In the genomic region with DNA sequence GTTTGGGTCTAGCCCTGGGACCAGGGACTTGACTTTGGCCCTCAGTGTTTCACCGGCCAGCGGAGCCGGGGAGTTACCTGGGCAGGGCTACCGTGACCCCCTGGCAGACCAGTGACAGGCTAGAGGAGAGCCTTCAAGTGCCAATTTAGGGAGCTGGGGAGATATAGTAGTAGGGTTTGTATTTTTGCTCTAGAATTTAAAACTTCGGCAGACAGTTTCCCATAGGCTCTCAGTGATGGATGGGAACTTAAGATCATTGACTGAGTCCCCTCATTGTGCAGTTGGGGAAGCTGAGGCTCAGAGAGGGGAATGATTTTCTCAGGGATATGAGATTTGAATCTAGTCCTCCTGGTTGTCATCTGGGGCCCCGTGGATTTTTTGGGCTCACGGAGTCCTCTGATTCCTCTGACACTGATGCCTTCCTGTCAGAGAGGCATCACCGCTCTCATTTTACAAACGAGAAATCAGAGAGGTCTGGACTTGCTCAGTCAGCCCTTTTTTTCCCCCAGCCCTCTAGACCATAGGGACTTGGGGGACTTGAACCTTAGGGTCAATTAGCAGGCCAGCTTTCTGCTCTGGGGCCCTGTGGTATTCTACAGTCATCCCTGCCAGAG, we compare ENCODE assay signal across 8 cellular contexts. TPM values are rescaled to one million over a fixed set of nuclear protein-coding genes. Genes with fewer than 3 reads are reported as not detected.
A peak's percentile ranks its signal among the peaks of the same experiment; 100 is the strongest.
DNase-seq lines count a peak whose midpoint lies in the region; ATAC-seq and TF ChIP-seq lines count a peak whose summit lies in the region.

No MANE protein-coding gene starts in this region.

- peak overlapping the region; percentile 76 for H3K4me3 Mint-ChIP-seq in activated naive CD4-positive, alpha-beta T cell treated with anti-CD3 and anti-CD28 coated beads for 36 hours
- peak overlapping the region; percentile 81 for H3K4me3 Mint-ChIP-seq in activated CD4-positive, alpha-beta memory T cell treated with anti-CD3 and anti-CD28 coated beads, Interleukin-2, amount 10 ng/mL, durations not matched to agents 7 days and 5 days

- TF ChIP-seq POLR2A in right lobe of liver (IDR thresholded peaks at IDR 0.05) = no peak

- H3K4me3 ChIP-seq in right lobe of liver (peak overlapping the region; percentile 57 to 59 (median 57)), tibial artery (peak overlapping the region; percentile 61 to 62)

- DNase-seq in activated naive CD4-positive, alpha-beta T cell treated with anti-CD3 and anti-CD28 coated beads for 36 hours = no peak
- no peak for DNase-seq in activated naive CD4-positive, alpha-beta T cell treated with Interleukin-2 at 50 U/mL for 16 hours
- no peak for DNase-seq in activated CD4-positive, alpha-beta memory T cell treated with anti-CD3 and anti-CD28 coated beads, Interleukin-2, amount 10 ng/mL, durations not matched to agents 7 days and 5 days
- no peak for DNase-seq in right lobe of liver
- no peak for DNase-seq in tibial artery
- DNase-seq in NCI-H1694 (lab: John Stamatoyannopoulos, UW) = no peak
- DNase-seq in activated effector memory CD4-positive, alpha-beta T cell treated with anti-CD3 and anti-CD28 coated beads, Interleukin-2, amount 50 U/mL, for 16 hours = no peak

- H3K27me3 Mint-ChIP-seq in activated naive CD4-positive, alpha-beta T cell treated with anti-CD3 and anti-CD28 coated beads for 36 hours (ENCODE audit: low read depth) = peaks cover 2% of the 10 kb centered on the region
- H3K27me3 Mint-ChIP-seq in activated CD4-positive, alpha-beta memory T cell treated with anti-CD3 and anti-CD28 coated beads, Interleukin-2, amount 10 ng/mL, durations not matched to agents 7 days and 5 days = peaks cover 38% of the 10 kb centered on the region

- H3K27me3 ChIP-seq in right lobe of liver = no peaks in the 10 kb centered on the region
- no peaks in the 10 kb centered on the region for H3K27me3 ChIP-seq in tibial artery

- H3K27ac Mint-ChIP-seq in activated naive CD4-positive, alpha-beta T cell treated with anti-CD3 and anti-CD28 coated beads for 36 hours = no peak overlapping the region
- no peak overlapping the region for H3K27ac Mint-ChIP-seq in activated CD4-positive, alpha-beta memory T cell treated with anti-CD3 and anti-CD28 coated beads, Interleukin-2, amount 10 ng/mL, durations not matched to agents 7 days and 5 days

- WGBS in right lobe of liver (ENCODE audit: insufficient coverage, low coverage, low lambda C conversion rate, missing lambda C conversion rate) = 14% methylated on average over 8 of the region's 9 CpGs

- CTCF ChIA-PET in activated naive CD4-positive, alpha-beta T cell treated with anti-CD3 and anti-CD28 coated beads for 36 hours (lab: Charles Lee) = interaction anchor here (0.6 to 2.7 kb wide), 30 partner anchors 10 to 416 kb away, joined by 3 to 23 read pairs (median 5); partner anchors contain the start of genes CYB5RL, MRPL37, SSBP3 and TTC22
- CTCF ChIA-PET in activated CD4-positive, alpha-beta memory T cell treated with anti-CD3 and anti-CD28 coated beads, Interleukin-2, amount 10 ng/mL, durations not matched to agents 7 days and 5 days (lab: Charles Lee) = interaction anchor here (0.5 to 5.2 kb wide), 40 partner anchors 10 to 531 kb away, joined by 3 to 104 read pairs (median 5); partner anchors contain the start of genes CYB5RL, MRPL37, SSBP3 and TCEANC2

- H3K27ac ChIP-seq in right lobe of liver = peak overlapping the region in 1 of 3 donors; percentile 86
- peak overlapping the region; percentile 90 to 99 for H3K27ac ChIP-seq in tibial artery

- intact Hi-C loops in activated naive CD4-positive, alpha-beta T cell treated with anti-CD3 and anti-CD28 coated beads for 36 hours (cut with micrococcal nuclease) = loop anchor here (1.0 to 10.0 kb wide), 8 partner anchors 129 to 625 kb away; partner anchors contain the start of genes CYB5RL and MRPL37
- intact Hi-C loops in right lobe of liver (cut with DNase I) = loop anchor here in 1 of 2 donors (5.0 to 10.0 kb wide), 4 partner anchors 82 to 365 kb away; partner anchors contain the start of genes SSBP3 and TTC22
- intact Hi-C loops in tibial artery (cut with DNase I; ENCODE audit: low total_unique reads) = loop anchor here (2.0 to 10.0 kb wide), 5 partner anchors 217 to 415 kb away; partner anchors contain the start of genes CYB5RL and MRPL37

- POLR2A ChIA-PET in activated CD4-positive, alpha-beta memory T cell treated with anti-CD3 and anti-CD28 coated beads, Interleukin-2, amount 10 ng/mL, durations not matched to agents 7 days and 5 days (lab: Charles Lee) = interaction anchor here (0.6 to 6.3 kb wide), 10 partner anchors 10 to 436 kb away, joined by 3 to 60 read pairs (median 6); partner anchors contain the start of genes CYB5RL, MRPL37, SSBP3 and TCEANC2

- no peaks in the 10 kb centered on the region for H3K36me3 ChIP-seq in right lobe of liver
- no peaks in the 10 kb centered on the region for H3K36me3 ChIP-seq in tibial artery

- TF ChIP-seq CTCF in right lobe of liver (IDR thresholded peaks at IDR 0.05) (peak in 1 of 4 donors; percentile 3), tibial artery (IDR thresholded peaks at IDR 0.05) (peak in 1 of 2 experiments; percentile 4)

- ATAC-seq in right lobe of liver (no peak), GM21381 (IDR thresholded peaks at IDR 0.05; ENCODE audit: unreplicated experiment) (no peak)

- H3K4me1 ChIP-seq in right lobe of liver = peaks cover 0 to 19% (median 8%) of the 10 kb centered on the region in 4 donors
- peaks cover 0 to 40% (median 26%) of the 10 kb centered on the region in 4 donors for H3K4me1 ChIP-seq in tibial artery

- peaks cover 37% of the 10 kb centered on the region for H3K4me1 Mint-ChIP-seq in activated naive CD4-positive, alpha-beta T cell treated with anti-CD3 and anti-CD28 coated beads for 36 hours (ENCODE audit: low read depth)
- H3K4me1 Mint-ChIP-seq in activated CD4-positive, alpha-beta memory T cell treated with anti-CD3 and anti-CD28 coated beads, Interleukin-2, amount 10 ng/mL, durations not matched to agents 7 days and 5 days = peaks cover 42% of the 10 kb centered on the region

- H3K9me3 Mint-ChIP-seq in activated naive CD4-positive, alpha-beta T cell treated with anti-CD3 and anti-CD28 coated beads for 36 hours = no peaks in the 10 kb centered on the region
- H3K9me3 Mint-ChIP-seq in activated CD4-positive, alpha-beta memory T cell treated with anti-CD3 and anti-CD28 coated beads, Interleukin-2, amount 10 ng/mL, durations not matched to agents 7 days and 5 days = no peaks in the 10 kb centered on the region

- H3K9me3 ChIP-seq in right lobe of liver (no peaks in the 10 kb centered on the region), tibial artery (no peaks in the 10 kb centered on the region)

- no peaks in the 10 kb centered on the region for H3K36me3 Mint-ChIP-seq in activated naive CD4-positive, alpha-beta T cell treated with anti-CD3 and anti-CD28 coated beads for 36 hours (ENCODE audit: low read depth)
- no peaks in the 10 kb centered on the region for H3K36me3 Mint-ChIP-seq in activated CD4-positive, alpha-beta memory T cell treated with anti-CD3 and anti-CD28 coated beads, Interleukin-2, amount 10 ng/mL, durations not matched to agents 7 days and 5 days (ENCODE audit: low read depth)

RNA-seq across cellular contexts. Expression of gene ACOT11, which starts 58.3 kb away (rescaled TPM):
- 1 to 10 TPM; 1.1 to 1.2 TPM for total RNA-seq in activated naive CD4-positive, alpha-beta T cell treated with anti-CD3 and anti-CD28 coated beads for 36 hours
- total RNA-seq in activated CD4-positive, alpha-beta memory T cell treated with anti-CD3 and anti-CD28 coated beads, Interleukin-2, amount 10 ng/mL, durations not matched to agents 7 days and 5 days = under 1 TPM; 0.53 to 0.55 TPM
- total RNA-seq in right lobe of liver = 1 to 10 TPM in 2 of 6 experiments, under 1 TPM in 4; 0.50 to 1.3 (median 0.84) TPM
